ENCODE assay signal across 9 cellular contexts in the genomic region with DNA sequence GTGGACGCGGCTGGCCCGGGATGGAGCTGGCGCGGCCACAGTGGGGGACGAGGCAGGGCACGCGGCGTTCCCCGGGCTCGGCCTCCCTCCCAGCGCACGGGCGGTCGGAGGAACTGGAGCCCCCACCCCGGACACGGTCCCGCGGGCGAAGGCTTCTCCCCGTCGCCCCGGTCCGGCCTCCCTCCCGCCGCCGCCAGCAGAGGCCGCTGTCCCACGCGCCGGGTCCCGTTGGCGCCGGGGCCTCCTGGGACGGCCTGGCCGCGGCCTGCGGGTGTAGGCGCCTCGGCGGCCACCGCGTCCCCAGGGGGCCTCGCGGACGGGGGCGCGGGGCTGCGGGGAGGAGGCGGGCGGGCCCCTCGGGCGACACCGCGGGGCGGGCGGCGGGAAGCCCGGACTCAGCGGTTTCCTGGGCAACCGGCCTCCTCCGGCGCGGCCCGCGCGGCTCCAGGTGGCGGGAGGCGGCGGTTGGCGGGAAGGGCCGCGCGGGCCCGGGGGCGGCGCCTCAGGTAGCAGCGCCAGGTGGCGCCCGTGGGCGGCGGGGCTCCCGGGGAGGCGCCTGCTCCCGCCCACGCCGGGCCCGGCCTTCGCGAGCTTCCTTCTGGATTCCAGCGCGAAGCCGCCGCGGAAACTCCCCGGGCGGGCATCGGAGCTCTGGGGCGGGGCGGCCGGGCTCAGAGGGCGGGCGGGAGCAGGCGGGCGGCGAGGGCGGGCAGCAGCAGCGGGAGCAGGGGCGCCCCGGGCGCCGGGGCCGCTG. TPM values are rescaled to one million over a fixed set of nuclear protein-coding genes. Genes with fewer than 3 reads are reported as not detected.
DNase-seq lines count a peak whose midpoint lies in the region; ATAC-seq and TF ChIP-seq lines count a peak whose summit lies in the region.
"Had no signal": no experiment of that assay in that cellular context is flagged by ENCODE, and none has a peak within 500 bp of the region (broad histone marks: within the 10 kb centered on the region; RNA-seq: fewer than 3 reads in every experiment).

No MANE protein-coding gene starts in this region.

- CTCF ChIA-PET in activated CD4-positive, alpha-beta memory T cell treated with anti-CD3 and anti-CD28 coated beads for 36 hours (lab: Charles Lee) = interaction anchor here (0.7 to 6.6 kb wide), 11 partner anchors 9 to 222 kb away, joined by 3 to 45 read pairs (median 4); partner anchors contain the start of gene MELTF

- peaks cover 20% of the 10 kb centered on the region for H3K27me3 ChIP-seq in ectodermal cell (ENCODE audit: control insufficient read depth, insufficient read depth, low read length, poor library complexity, severe bottlenecking)

- H3K4me1 Mint-ChIP-seq in activated CD4-positive, alpha-beta memory T cell treated with anti-CD3 and anti-CD28 coated beads for 36 hours (ENCODE audit: low read depth) = peaks cover 11% of the 10 kb centered on the region

- no peak for DNase-seq in AG09309 (ENCODE audit: low read depth)
- DNase-seq in NCI-H2196 treated with DMSO at 0.1 percent for 48 hours (lab: John Stamatoyannopoulos, UW; ENCODE audit: unreplicated experiment) = peak; percentile 93
- peak; percentile 87 for DNase-seq in activated CD4-positive, alpha-beta memory T cell treated with anti-CD3 and anti-CD28 coated beads for 36 hours
- peak; percentile 63 to 75 for DNase-seq in lung microvascular endothelial cell (ENCODE audit: low read depth in 2 of 2)
- peak; percentile 64 for DNase-seq in stimulated activated CD8-positive, alpha-beta memory T cell treated with anti-CD3 and anti-CD28 coated beads, Interleukin-12 subunit alpha, Interleukin-12 subunit beta, amount 100 ng/mL, for 1 hour (ENCODE audit: low read depth)

- intact Hi-C loops in activated CD4-positive, alpha-beta memory T cell treated with anti-CD3 and anti-CD28 coated beads for 36 hours (cut with micrococcal nuclease) = loop anchor here (1.0 kb wide), 2 partner anchors 26 to 184 kb away; partner anchors contain the start of gene MELTF

- no peaks in the 10 kb centered on the region for H3K36me3 ChIP-seq in ectodermal cell (ENCODE audit: control insufficient read depth, insufficient read depth, low read length)

- no peaks in the 10 kb centered on the region for H3K9me3 ChIP-seq in ectodermal cell (ENCODE audit: control insufficient read depth, low read length)

- peaks cover 7% of the 10 kb centered on the region for H3K4me1 ChIP-seq in ectodermal cell (ENCODE audit: control insufficient read depth, insufficient read depth, low read length)

- peak; percentile 53 for TF ChIP-seq CTCF in AG09309 (IDR thresholded peaks at IDR 0.05; ENCODE audit: control insufficient read depth, insufficient read depth, low read depth, low read length, missing control alignments)

- no peak overlapping the region for H3K4me3 Mint-ChIP-seq in activated CD4-positive, alpha-beta memory T cell treated with anti-CD3 and anti-CD28 coated beads for 36 hours

- no peak overlapping the region for H3K27ac ChIP-seq in ectodermal cell (ENCODE audit: insufficient read depth, low read depth, low read length, poor library complexity, severe bottlenecking)
- H3K27ac ChIP-seq: PC-9 had no signal

- H3K27ac Mint-ChIP-seq in activated CD4-positive, alpha-beta memory T cell treated with anti-CD3 and anti-CD28 coated beads for 36 hours = no peak overlapping the region

- no peaks in the 10 kb centered on the region for H3K36me3 Mint-ChIP-seq in activated CD4-positive, alpha-beta memory T cell treated with anti-CD3 and anti-CD28 coated beads for 36 hours

- no peaks in the 10 kb centered on the region for H3K9me3 Mint-ChIP-seq in activated CD4-positive, alpha-beta memory T cell treated with anti-CD3 and anti-CD28 coated beads for 36 hours

- peak; percentile 72 for ATAC-seq in GM18858 (IDR thresholded peaks at IDR 0.05; ENCODE audit: unreplicated experiment)
- peak; percentile 71 for ATAC-seq in HG03064 (IDR thresholded peaks at IDR 0.05; ENCODE audit: low read depth, unreplicated experiment)

- no peaks in the 10 kb centered on the region for H3K27me3 Mint-ChIP-seq in activated CD4-positive, alpha-beta memory T cell treated with anti-CD3 and anti-CD28 coated beads for 36 hours

- peak overlapping the region; percentile 44 for H3K4me3 ChIP-seq in AG09309 (ENCODE audit: control insufficient read depth, low read depth, low read length)
- peak overlapping the region; percentile 49 for H3K4me3 ChIP-seq in ectodermal cell (ENCODE audit: insufficient read depth, low read depth, low read length)
- H3K4me3 ChIP-seq: PC-9 had no signal

- WGBS in ectodermal cell, 2 experiments = 1 to 2% methylated on average over 113 of the region's 113 CpGs

- POLR2A ChIA-PET in activated CD4-positive, alpha-beta memory T cell treated with anti-CD3 and anti-CD28 coated beads for 36 hours (lab: Charles Lee) = interaction anchor here (0.7 to 1.8 kb wide), 2 partner anchors 61 to 135 kb away, joined by 3 to 6 read pairs; partner anchors contain the start of genes NCBP2 and SENP5

RNA-seq across cellular contexts. Expression of gene MELTF, which starts 26.7 kb away (rescaled TPM):
- 1 to 10 TPM; 6.0 TPM for total RNA-seq in activated CD4-positive, alpha-beta memory T cell treated with anti-CD3 and anti-CD28 coated beads for 36 hours
- 5.0 TPM for polyA plus RNA-seq in ectodermal cell (2013, experiment 1 of 4)
- 6.3 TPM for polyA plus RNA-seq in ectodermal cell (2013, experiment 2 of 4)
- 4.6 TPM for polyA plus RNA-seq in ectodermal cell (2013, experiment 3 of 4)
- 5.5 TPM for polyA plus RNA-seq in ectodermal cell (2013, experiment 4 of 4)
- 0.40 and 1.3 TPM in 2 replicates for total RNA-seq in lung microvascular endothelial cell

RNA-seq across cellular contexts. Expression of gene PIGZ, which starts 34.2 kb away (rescaled TPM):
- total RNA-seq in activated CD4-positive, alpha-beta memory T cell treated with anti-CD3 and anti-CD28 coated beads for 36 hours = under 1 TPM; 0.65 to 0.71 TPM
- polyA plus RNA-seq in ectodermal cell (2013, experiment 1 of 4) = 0.57 TPM
- polyA plus RNA-seq in ectodermal cell (2013, experiment 2 of 4) = 0.59 TPM
- 0.53 TPM for polyA plus RNA-seq in ectodermal cell (2013, experiment 3 of 4)
- 0.57 TPM for polyA plus RNA-seq in ectodermal cell (2013, experiment 4 of 4)
- total RNA-seq in lung microvascular endothelial cell = 1.7 and 2.0 TPM in 2 replicates
